ENCODE assay signal across 8 cellular contexts in genomic region chr12:51082561-51083139, GRCh38. TPM values are rescaled to one million over a fixed set of nuclear protein-coding genes. Genes with fewer than 3 reads are reported as not detected.
DNase-seq lines count a peak whose midpoint lies in the region; ATAC-seq and TF ChIP-seq lines count a peak whose summit lies in the region.

No MANE protein-coding gene starts in this region.

- H3K27me3 Mint-ChIP-seq in activated CD4-positive, alpha-beta T cell treated with anti-CD3 and anti-CD28 coated beads for 36 hours: no peaks in the 10 kb centered on the region

- no peaks in the 10 kb centered on the region for H3K36me3 ChIP-seq in GM06990 (ENCODE audit: control insufficient read depth, insufficient read depth, low read length)
- H3K36me3 ChIP-seq in KMS-11 (ENCODE audit: insufficient read depth): no peaks in the 10 kb centered on the region
- H3K36me3 ChIP-seq in effector memory CD4-positive, alpha-beta T cell (ENCODE audit: control insufficient read depth, insufficient read depth, low read length): no peaks in the 10 kb centered on the region

- H3K4me1 Mint-ChIP-seq in activated CD4-positive, alpha-beta T cell treated with anti-CD3 and anti-CD28 coated beads for 36 hours: peaks cover 47% of the 10 kb centered on the region

- DNase-seq in GM06990 (ENCODE audit: extremely low read depth, insufficient read length) (no peak), lung microvascular endothelial cell (ENCODE audit: low read depth in 2 of 2) (peak; percentile 58 to 67), stromal cell of bone marrow (ENCODE audit: low read depth) (peak; percentile 18)
- peak; percentile 51 for DNase-seq in activated CD4-positive, alpha-beta T cell treated with anti-CD3 and anti-CD28 coated beads for 36 hours
- DNase-seq in effector memory CD4-positive, alpha-beta T cell: peak in 1 of 3 donors; percentile 1

- intact Hi-C loops in activated CD4-positive, alpha-beta T cell treated with anti-CD3 and anti-CD28 coated beads for 36 hours (cut with DNase I, micrococcal nuclease): loop anchor here (1.0 to 2.0 kb wide), 10 partner anchors 34 to 682 kb away; partner anchors contain the start of genes DAZAP2 (in 2 of the 2), LETMD1 (in 2 of the 2), SLC11A2 (in 2 of the 2) and TFCP2 (in 2 of the 2)

- H3K4me3 Mint-ChIP-seq in activated CD4-positive, alpha-beta T cell treated with anti-CD3 and anti-CD28 coated beads for 36 hours: peak overlapping the region; percentile 95

- TF ChIP-seq CTCF in GM06990 (IDR thresholded peaks at IDR 0.05; ENCODE audit: insufficient read depth, low read length, poor library complexity, severe bottlenecking) (no peak), KMS-11 (conservative IDR thresholded peaks at IDR 0.05; ENCODE audit: low read depth, low read length) (no peak)

- H4K20me1 ChIP-seq in KMS-11 (ENCODE audit: insufficient read depth): no peaks in the 10 kb centered on the region

- no peaks in the 10 kb centered on the region for H3K79me2 ChIP-seq in KMS-11 (ENCODE audit: insufficient read depth, low read depth)

- H3K9me3 ChIP-seq in effector memory CD4-positive, alpha-beta T cell (ENCODE audit: control insufficient read depth, low read length): no peaks in the 10 kb centered on the region

- H3K4me3 ChIP-seq in GM06990 (replicated peaks; ENCODE audit: low read depth, low read length) (peak overlapping the region; percentile 75), KMS-11 (IDR thresholded peaks at IDR 0.05; ENCODE audit: insufficient read depth, low read depth, low read length) (no peak overlapping the region)
- H3K4me3 ChIP-seq in effector memory CD4-positive, alpha-beta T cell (ENCODE audit: insufficient read depth, low read depth, low read length, poor library complexity, severe bottlenecking): peak overlapping the region; percentile 99

- peak overlapping the region; percentile 97 for H2AFZ ChIP-seq in KMS-11 (ENCODE audit: low read depth)

- peak; percentile 24 for ATAC-seq in activated CD4-positive, alpha-beta T cell treated with anti-CD3 and anti-CD28 coated beads for 36 hours
- ATAC-seq in HG03378 (IDR thresholded peaks at IDR 0.05; ENCODE audit: unreplicated experiment): no peak
- ATAC-seq in GM21786 (IDR thresholded peaks at IDR 0.05; ENCODE audit: unreplicated experiment): no peak

- peaks cover 9% of the 10 kb centered on the region for H3K4me1 ChIP-seq in KMS-11 (ENCODE audit: low read depth, poor library complexity, severe bottlenecking)
- H3K4me1 ChIP-seq in effector memory CD4-positive, alpha-beta T cell (ENCODE audit: control insufficient read depth, insufficient read depth, low read length, poor library complexity, severe bottlenecking): peaks cover 10% of the 10 kb centered on the region

- no peaks in the 10 kb centered on the region for H3K9me3 Mint-ChIP-seq in activated CD4-positive, alpha-beta T cell treated with anti-CD3 and anti-CD28 coated beads for 36 hours (ENCODE audit: low read depth)

- no peak overlapping the region for H3K27ac ChIP-seq in KMS-11
- H3K27ac ChIP-seq in effector memory CD4-positive, alpha-beta T cell (ENCODE audit: insufficient read depth, low read length, poor library complexity, severe bottlenecking): peak overlapping the region; percentile 80

- POLR2A ChIA-PET in activated CD4-positive, alpha-beta T cell treated with anti-CD3 and anti-CD28 coated beads for 36 hours (lab: Charles Lee): interaction anchor here (0.6 to 2.4 kb wide), 5 partner anchors 9 to 606 kb away, joined by 3 to 7 read pairs (median 4); partner anchors contain the start of genes DAZAP2 and SLC11A2

- H3K27me3 ChIP-seq in GM06990 (replicated peaks; ENCODE audit: control insufficient read depth, insufficient read depth, low read length) (no peaks in the 10 kb centered on the region), KMS-11 (ENCODE audit: insufficient read depth, low read depth) (no peaks in the 10 kb centered on the region; the same call in 1 of the 2 replicates)
- H3K27me3 ChIP-seq in effector memory CD4-positive, alpha-beta T cell (replicated peaks; ENCODE audit: control insufficient read depth, insufficient read depth, low read length, poor library complexity, severe bottlenecking): no peaks in the 10 kb centered on the region

- peak overlapping the region; percentile 97 for H3K4me2 ChIP-seq in KMS-11

- H3K36me3 Mint-ChIP-seq in activated CD4-positive, alpha-beta T cell treated with anti-CD3 and anti-CD28 coated beads for 36 hours (ENCODE audit: low read depth): peaks cover 15% of the 10 kb centered on the region

- peak overlapping the region; percentile 86 for H3K27ac Mint-ChIP-seq in activated CD4-positive, alpha-beta T cell treated with anti-CD3 and anti-CD28 coated beads for 36 hours

- CTCF ChIA-PET in activated CD4-positive, alpha-beta T cell treated with anti-CD3 and anti-CD28 coated beads for 36 hours (lab: Charles Lee): interaction anchor here (0.7 to 1.4 kb wide), 4 partner anchors 11 to 268 kb away, joined by 3 to 4 read pairs (median 3); no protein-coding TSS in a partner anchor

- peak overlapping the region; percentile 86 for H3K9ac ChIP-seq in KMS-11

RNA-seq across cellular contexts. Expression of gene CSRNP2, which starts 0.7 kb away (rescaled TPM):
- total RNA-seq in activated CD4-positive, alpha-beta T cell treated with anti-CD3 and anti-CD28 coated beads for 36 hours: 10 to 100 TPM; 12.8 to 13.6 TPM
- 11.1 and 22.0 TPM in 2 replicates for total RNA-seq in lung microvascular endothelial cell

RNA-seq across cellular contexts. Expression of gene LETMD1, which starts 34.5 kb away (rescaled TPM):
- 10 to 100 TPM; 69.6 to 79.6 TPM for total RNA-seq in activated CD4-positive, alpha-beta T cell treated with anti-CD3 and anti-CD28 coated beads for 36 hours
- total RNA-seq in lung microvascular endothelial cell: 20.8 and 27.7 TPM in 2 replicates

RNA-seq across cellular contexts. Expression of gene SLC11A2, which starts 56.5 kb away (rescaled TPM):
- 10 to 100 TPM; 31.0 to 32.9 TPM for total RNA-seq in activated CD4-positive, alpha-beta T cell treated with anti-CD3 and anti-CD28 coated beads for 36 hours
- 35.7 and 39.7 TPM in 2 replicates for total RNA-seq in lung microvascular endothelial cell
